1 cellular context compared by ENCODE assay signal in the genomic region with DNA sequence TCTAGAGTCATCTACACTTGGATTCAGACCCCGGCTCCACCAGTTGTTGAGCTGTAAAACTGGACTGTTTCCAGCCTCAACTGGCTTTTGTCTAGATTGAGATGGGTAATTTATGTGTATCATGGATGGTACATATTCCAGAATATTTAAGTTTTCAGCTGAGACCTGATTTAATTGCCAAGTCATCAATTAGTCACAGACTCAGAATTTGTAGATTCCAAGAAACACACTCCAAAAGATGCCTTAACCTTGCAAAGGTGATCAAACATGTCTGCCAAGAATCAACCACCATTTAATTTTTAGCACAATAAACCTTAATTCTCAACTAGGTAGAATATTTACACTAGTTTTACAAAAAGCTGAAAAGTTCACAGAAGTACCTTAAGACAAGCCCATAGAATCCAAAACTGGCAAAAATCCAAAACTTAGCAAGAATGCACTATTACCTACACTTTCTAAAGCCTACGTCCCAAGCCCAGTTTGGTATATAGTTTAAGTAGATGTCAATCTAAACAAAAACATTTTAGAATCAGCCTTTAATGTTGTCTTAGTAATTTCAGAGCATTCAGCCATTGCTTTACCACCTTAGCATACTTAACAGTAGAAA.
TF ChIP-seq lines count a peak whose summit lies in the region.

No MANE protein-coding gene starts in this region.

TF ChIP-seq in GM23338, 12 proteins besides CTCF, POLR2A, EP300 and RAD21 (continued from another document):
- TF ChIP-seq, protein P1, sequence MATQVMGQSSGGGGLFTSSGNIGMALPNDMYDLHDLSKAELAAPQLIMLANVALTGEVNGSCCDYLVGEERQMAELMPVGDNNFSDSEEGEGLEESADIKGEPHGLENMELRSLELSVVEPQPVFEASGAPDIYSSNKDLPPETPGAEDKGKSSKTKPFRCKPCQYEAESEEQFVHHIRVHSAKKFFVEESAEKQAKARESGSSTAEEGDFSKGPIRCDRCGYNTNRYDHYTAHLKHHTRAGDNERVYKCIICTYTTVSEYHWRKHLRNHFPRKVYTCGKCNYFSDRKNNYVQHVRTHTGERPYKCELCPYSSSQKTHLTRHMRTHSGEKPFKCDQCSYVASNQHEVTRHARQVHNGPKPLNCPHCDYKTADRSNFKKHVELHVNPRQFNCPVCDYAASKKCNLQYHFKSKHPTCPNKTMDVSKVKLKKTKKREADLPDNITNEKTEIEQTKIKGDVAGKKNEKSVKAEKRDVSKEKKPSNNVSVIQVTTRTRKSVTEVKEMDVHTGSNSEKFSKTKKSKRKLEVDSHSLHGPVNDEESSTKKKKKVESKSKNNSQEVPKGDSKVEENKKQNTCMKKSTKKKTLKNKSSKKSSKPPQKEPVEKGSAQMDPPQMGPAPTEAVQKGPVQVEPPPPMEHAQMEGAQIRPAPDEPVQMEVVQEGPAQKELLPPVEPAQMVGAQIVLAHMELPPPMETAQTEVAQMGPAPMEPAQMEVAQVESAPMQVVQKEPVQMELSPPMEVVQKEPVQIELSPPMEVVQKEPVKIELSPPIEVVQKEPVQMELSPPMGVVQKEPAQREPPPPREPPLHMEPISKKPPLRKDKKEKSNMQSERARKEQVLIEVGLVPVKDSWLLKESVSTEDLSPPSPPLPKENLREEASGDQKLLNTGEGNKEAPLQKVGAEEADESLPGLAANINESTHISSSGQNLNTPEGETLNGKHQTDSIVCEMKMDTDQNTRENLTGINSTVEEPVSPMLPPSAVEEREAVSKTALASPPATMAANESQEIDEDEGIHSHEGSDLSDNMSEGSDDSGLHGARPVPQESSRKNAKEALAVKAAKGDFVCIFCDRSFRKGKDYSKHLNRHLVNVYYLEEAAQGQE (IDR thresholded peaks at IDR 0.05; ENCODE audit: unreplicated experiment): no peak
- TF ChIP-seq STAT1 (IDR thresholded peaks at IDR 0.05; ENCODE audit: unreplicated experiment) (no peak), CREB1 (CRISPR knock-in tag; IDR thresholded peaks at IDR 0.05; ENCODE audit: low read depth) (no peak), JUNB (IDR thresholded peaks at IDR 0.05; ENCODE audit: unreplicated experiment) (no peak), ZNF114 (CRISPR knock-in tag; IDR thresholded peaks at IDR 0.05) (no peak), EZH2 (IDR thresholded peaks at IDR 0.05; ENCODE audit: low read depth, unreplicated experiment) (no peak), POLR2AphosphoS5 (IDR thresholded peaks at IDR 0.05; ENCODE audit: low read depth) (no peak)
- TF ChIP-seq, protein P2, sequence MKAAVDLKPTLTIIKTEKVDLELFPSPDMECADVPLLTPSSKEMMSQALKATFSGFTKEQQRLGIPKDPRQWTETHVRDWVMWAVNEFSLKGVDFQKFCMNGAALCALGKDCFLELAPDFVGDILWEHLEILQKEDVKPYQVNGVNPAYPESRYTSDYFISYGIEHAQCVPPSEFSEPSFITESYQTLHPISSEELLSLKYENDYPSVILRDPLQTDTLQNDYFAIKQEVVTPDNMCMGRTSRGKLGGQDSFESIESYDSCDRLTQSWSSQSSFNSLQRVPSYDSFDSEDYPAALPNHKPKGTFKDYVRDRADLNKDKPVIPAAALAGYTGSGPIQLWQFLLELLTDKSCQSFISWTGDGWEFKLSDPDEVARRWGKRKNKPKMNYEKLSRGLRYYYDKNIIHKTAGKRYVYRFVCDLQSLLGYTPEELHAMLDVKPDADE (IDR thresholded peaks at IDR 0.05): no peak
- TF ChIP-seq, protein P3, sequence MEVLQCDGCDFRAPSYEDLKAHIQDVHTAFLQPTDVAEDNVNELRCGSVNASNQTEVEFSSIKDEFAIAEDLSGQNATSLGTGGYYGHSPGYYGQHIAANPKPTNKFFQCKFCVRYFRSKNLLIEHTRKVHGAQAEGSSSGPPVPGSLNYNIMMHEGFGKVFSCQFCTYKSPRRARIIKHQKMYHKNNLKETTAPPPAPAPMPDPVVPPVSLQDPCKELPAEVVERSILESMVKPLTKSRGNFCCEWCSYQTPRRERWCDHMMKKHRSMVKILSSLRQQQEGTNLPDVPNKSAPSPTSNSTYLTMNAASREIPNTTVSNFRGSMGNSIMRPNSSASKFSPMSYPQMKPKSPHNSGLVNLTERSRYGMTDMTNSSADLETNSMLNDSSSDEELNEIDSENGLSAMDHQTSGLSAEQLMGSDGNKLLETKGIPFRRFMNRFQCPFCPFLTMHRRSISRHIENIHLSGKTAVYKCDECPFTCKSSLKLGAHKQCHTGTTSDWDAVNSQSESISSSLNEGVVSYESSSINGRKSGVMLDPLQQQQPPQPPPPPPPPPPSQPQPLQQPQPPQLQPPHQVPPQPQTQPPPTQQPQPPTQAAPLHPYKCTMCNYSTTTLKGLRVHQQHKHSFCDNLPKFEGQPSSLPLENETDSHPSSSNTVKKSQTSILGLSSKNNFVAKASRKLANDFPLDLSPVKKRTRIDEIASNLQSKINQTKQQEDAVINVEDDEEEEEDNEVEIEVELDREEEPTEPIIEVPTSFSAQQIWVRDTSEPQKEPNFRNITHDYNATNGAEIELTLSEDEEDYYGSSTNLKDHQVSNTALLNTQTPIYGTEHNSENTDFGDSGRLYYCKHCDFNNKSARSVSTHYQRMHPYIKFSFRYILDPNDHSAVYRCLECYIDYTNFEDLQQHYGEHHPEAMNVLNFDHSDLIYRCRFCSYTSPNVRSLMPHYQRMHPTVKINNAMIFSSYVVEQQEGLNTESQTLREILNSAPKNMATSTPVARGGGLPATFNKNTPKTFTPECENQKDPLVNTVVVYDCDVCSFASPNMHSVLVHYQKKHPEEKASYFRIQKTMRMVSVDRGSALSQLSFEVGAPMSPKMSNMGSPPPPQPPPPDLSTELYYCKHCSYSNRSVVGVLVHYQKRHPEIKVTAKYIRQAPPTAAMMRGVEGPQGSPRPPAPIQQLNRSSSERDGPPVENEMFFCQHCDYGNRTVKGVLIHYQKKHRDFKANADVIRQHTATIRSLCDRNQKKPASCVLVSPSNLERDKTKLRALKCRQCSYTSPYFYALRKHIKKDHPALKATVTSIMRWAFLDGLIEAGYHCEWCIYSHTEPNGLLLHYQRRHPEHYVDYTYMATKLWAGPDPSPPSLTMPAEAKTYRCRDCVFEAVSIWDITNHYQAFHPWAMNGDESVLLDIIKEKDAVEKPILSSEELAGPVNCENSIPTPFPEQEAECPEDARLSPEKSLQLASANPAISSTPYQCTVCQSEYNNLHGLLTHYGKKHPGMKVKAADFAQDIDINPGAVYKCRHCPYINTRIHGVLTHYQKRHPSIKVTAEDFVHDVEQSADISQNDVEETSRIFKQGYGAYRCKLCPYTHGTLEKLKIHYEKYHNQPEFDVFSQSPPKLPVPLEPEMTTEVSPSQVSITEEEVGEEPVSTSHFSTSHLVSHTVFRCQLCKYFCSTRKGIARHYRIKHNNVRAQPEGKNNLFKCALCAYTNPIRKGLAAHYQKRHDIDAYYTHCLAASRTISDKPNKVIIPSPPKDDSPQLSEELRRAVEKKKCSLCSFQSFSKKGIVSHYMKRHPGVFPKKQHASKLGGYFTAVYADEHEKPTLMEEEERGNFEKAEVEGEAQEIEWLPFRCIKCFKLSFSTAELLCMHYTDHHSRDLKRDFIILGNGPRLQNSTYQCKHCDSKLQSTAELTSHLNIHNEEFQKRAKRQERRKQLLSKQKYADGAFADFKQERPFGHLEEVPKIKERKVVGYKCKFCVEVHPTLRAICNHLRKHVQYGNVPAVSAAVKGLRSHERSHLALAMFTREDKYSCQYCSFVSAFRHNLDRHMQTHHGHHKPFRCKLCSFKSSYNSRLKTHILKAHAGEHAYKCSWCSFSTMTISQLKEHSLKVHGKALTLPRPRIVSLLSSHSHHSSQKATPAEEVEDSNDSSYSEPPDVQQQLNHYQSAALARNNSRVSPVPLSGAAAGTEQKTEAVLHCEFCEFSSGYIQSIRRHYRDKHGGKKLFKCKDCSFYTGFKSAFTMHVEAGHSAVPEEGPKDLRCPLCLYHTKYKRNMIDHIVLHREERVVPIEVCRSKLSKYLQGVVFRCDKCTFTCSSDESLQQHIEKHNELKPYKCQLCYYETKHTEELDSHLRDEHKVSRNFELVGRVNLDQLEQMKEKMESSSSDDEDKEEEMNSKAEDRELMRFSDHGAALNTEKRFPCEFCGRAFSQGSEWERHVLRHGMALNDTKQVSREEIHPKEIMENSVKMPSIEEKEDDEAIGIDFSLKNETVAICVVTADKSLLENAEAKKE (CRISPR knock-in tag; IDR thresholded peaks at IDR 0.05): no peak
